In genomic region chr20:57135875-57136274, GRCh38 we compare ENCODE assay signal across 21 cellular contexts.
"Had no signal": no experiment of that assay in that cellular context is flagged by ENCODE, and none has a peak within 500 bp of the region (broad histone marks: within the 10 kb centered on the region; RNA-seq: fewer than 3 reads in every experiment).

No MANE protein-coding gene starts in this region.

- H3K27me3 ChIP-seq: body of pancreas, hepatocyte, ovary, thyroid gland had no signal

- H3K27ac Mint-ChIP-seq: activated B cell treated with CpG ODN at 0.5 μM for 24 hours; activated CD8-positive, alpha-beta T cell treated with anti-CD3 and anti-CD28 coated beads, Interleukin-2, amount 10 ng/mL, durations not matched to agents 7 days and 5 days; activated naive CD8-positive, alpha-beta T cell had no signal

- H3K4me3 ChIP-seq: body of pancreas, coronary artery, esophagus squamous epithelium, hepatocyte, ovary, thyroid gland had no signal

- DNase-seq: activated B cell treated with CpG ODN at 0.5 μM for 24 hours; activated CD4-positive, alpha-beta T cell treated with anti-CD3 and anti-CD28 coated beads for 48 hours; activated CD8-positive, alpha-beta memory T cell treated with anti-CD3 and anti-CD28 coated beads, Interleukin-2, amount 50 U/mL, for 4 hours; activated CD8-positive, alpha-beta T cell treated with anti-CD3 and anti-CD28 coated beads, Interleukin-2, amount 10 ng/mL, durations not matched to agents 7 days and 5 days; activated effector memory CD4-positive, alpha-beta T cell treated with anti-CD3 and anti-CD28 coated beads, Interleukin-2, amount 50 U/mL, for 16 hours; activated T-cell treated with anti-CD3 and anti-CD28 coated beads, Interleukin-2, amount 50 U/mL, for 48 hours; amniotic stem cell; body of pancreas; caudate nucleus; esophagus squamous epithelium; islet precursor cell; mammary epithelial cell; ovary; stimulated activated CD4-positive, alpha-beta T cell treated with anti-CD3 and anti-CD28 coated beads, Interleukin-12 subunit alpha, Interleukin-12 subunit beta, amount 100 ng/mL, for 4 hours; stimulated activated CD4-positive, alpha-beta T cell treated with anti-CD3 and anti-CD28 coated beads, Interleukin-2, amount 100 ng/mL, for 24 hours had no signal

- H3K9me3 ChIP-seq: body of pancreas, esophagus squamous epithelium, ovary, thyroid gland had no signal

- H3K4me1 Mint-ChIP-seq: activated B cell treated with CpG ODN at 0.5 μM for 24 hours had no signal

- H3K36me3 ChIP-seq: esophagus squamous epithelium, ovary, thyroid gland had no signal

- H3K4me1 ChIP-seq: body of pancreas, esophagus squamous epithelium, thyroid gland had no signal

- H3K4me3 Mint-ChIP-seq: activated B cell treated with CpG ODN at 0.5 μM for 24 hours; activated CD8-positive, alpha-beta T cell treated with anti-CD3 and anti-CD28 coated beads, Interleukin-2, amount 10 ng/mL, durations not matched to agents 7 days and 5 days; activated naive CD8-positive, alpha-beta T cell; neural crest cell had no signal

- H3K9me3 Mint-ChIP-seq: activated B cell treated with CpG ODN at 0.5 μM for 24 hours had no signal

- ATAC-seq: activated CD8-positive, alpha-beta T cell treated with anti-CD3 and anti-CD28 coated beads, Interleukin-2, amount 10 ng/mL, durations not matched to agents 7 days and 5 days; body of pancreas; left lobe of liver had no signal

- H3K27ac ChIP-seq: body of pancreas, coronary artery, esophagus squamous epithelium, hepatocyte, ovary, thyroid gland had no signal

- H3K36me3 Mint-ChIP-seq: activated naive CD8-positive, alpha-beta T cell had no signal
